ENCODE assay signal across 37 cellular contexts in genomic region chr5:39732166-39732565, GRCh38.
"Had no signal": no experiment of that assay in that cellular context is flagged by ENCODE, and none has a peak within 500 bp of the region (broad histone marks: within the 10 kb centered on the region; RNA-seq: fewer than 3 reads in every experiment).

No MANE protein-coding gene starts in this region.

- H3K27ac ChIP-seq: ascending aorta, body of pancreas, brain microvascular endothelial cell, breast epithelium, VCaP had no signal

- ATAC-seq: activated CD8-positive, alpha-beta T cell treated with anti-CD3 and anti-CD28 coated beads for 36 hours; activated naive CD8-positive, alpha-beta T cell treated with anti-CD3 and anti-CD28 coated beads, Interleukin-2, amount 50 U/mL, for 24 hours; activated T-cell treated with anti-CD3 and anti-CD28 coated beads, Interleukin-2, amount 50 U/mL, for 4 hours; activated T-cell treated with anti-CD3 and anti-CD28 coated beads, Interleukin-2, amount 50 U/mL, for 72 hours; body of pancreas had no signal

- H3K4me3 ChIP-seq: ascending aorta, body of pancreas, breast epithelium had no signal

- H3K27me3 ChIP-seq: ascending aorta, body of pancreas, brain microvascular endothelial cell, breast epithelium had no signal

- DNase-seq: activated B cell treated with CpG ODN at 0.5 μM for 24 hours; activated CD4-positive, alpha-beta memory T cell treated with anti-CD3 and anti-CD28 coated beads for 36 hours; activated CD4-positive, alpha-beta T cell treated with anti-CD3 and anti-CD28 coated beads for 4 hours; activated CD4-positive, alpha-beta T cell treated with anti-CD3 and anti-CD28 coated beads, Interleukin-2, amount 10 ng/mL, durations not matched to agents 24 days and 14 days; activated CD4-positive, alpha-beta T cell treated with anti-CD3 and anti-CD28 coated beads, Interleukin-2, amount 50 U/mL, for 1 hour; activated CD4-positive, alpha-beta T cell treated with anti-CD3 and anti-CD28 coated beads, Interleukin-2, amount 50 U/mL, for 4 hours; activated CD4-positive, CD25-positive, alpha-beta regulatory T cell treated with anti-CD3 and anti-CD28 coated beads, Interleukin-2, amount 50 U/mL, for 72 hours; activated CD8-positive, alpha-beta memory T cell treated with anti-CD3 and anti-CD28 coated beads, Interleukin-2, amount 50 U/mL, for 4 hours; activated CD8-positive, alpha-beta T cell treated with anti-CD3 and anti-CD28 coated beads for 36 hours; activated effector memory CD4-positive, alpha-beta T cell treated with Interleukin-2 at 50 U/mL for 16 hours; activated gamma-delta T cell; activated naive CD4-positive, alpha-beta T cell treated with anti-CD3 and anti-CD28 coated beads, Interleukin-2, amount 10 ng/mL, durations not matched to agents 7 days and 5 days; activated naive CD4-positive, alpha-beta T cell treated with Interleukin-2 at 50 U/mL for 16 hours; activated naive CD8-positive, alpha-beta T cell treated with anti-CD3 and anti-CD28 coated beads, Interleukin-2, amount 10 ng/mL, durations not matched to agents 7 days and 5 days; activated naive CD8-positive, alpha-beta T cell treated with anti-CD3 and anti-CD28 coated beads, Interleukin-2, amount 50 U/mL, for 24 hours; activated T-cell treated with anti-CD3 and anti-CD28 coated beads for 4 hours; activated T-cell treated with anti-CD3 and anti-CD28 coated beads, Interleukin-2, amount 50 U/mL, for 1 hour; activated T-cell treated with anti-CD3 and anti-CD28 coated beads, Interleukin-2, amount 50 U/mL, for 4 hours; activated T-cell treated with anti-CD3 and anti-CD28 coated beads, Interleukin-2, amount 50 U/mL, for 72 hours; amygdala; anterior cingulate cortex; body of pancreas; brain microvascular endothelial cell; central memory CD4-positive, alpha-beta T cell; T-helper 2 cell; T-helper 9 cell had no signal

- H3K36me3 Mint-ChIP-seq: activated CD4-positive, alpha-beta memory T cell treated with anti-CD3 and anti-CD28 coated beads for 36 hours; activated naive CD4-positive, alpha-beta T cell treated with anti-CD3 and anti-CD28 coated beads, Interleukin-2, amount 10 ng/mL, durations not matched to agents 7 days and 5 days; activated naive CD4-positive, alpha-beta T cell treated with anti-CD3 and anti-CD28 coated beads, Interleukin-2, amount 50 U/mL, for 24 hours; activated naive CD8-positive, alpha-beta T cell; activated naive CD8-positive, alpha-beta T cell treated with anti-CD3 and anti-CD28 coated beads, Interleukin-2, amount 10 ng/mL, durations not matched to agents 7 days and 5 days had no signal

- H3K9me3 Mint-ChIP-seq: activated B cell treated with CpG ODN at 0.5 μM for 24 hours; activated CD4-positive, alpha-beta memory T cell treated with anti-CD3 and anti-CD28 coated beads for 36 hours; activated CD4-positive, alpha-beta T cell treated with anti-CD3 and anti-CD28 coated beads, Interleukin-2, amount 10 ng/mL, durations not matched to agents 24 days and 14 days; activated CD8-positive, alpha-beta T cell treated with anti-CD3 and anti-CD28 coated beads for 36 hours; activated naive CD4-positive, alpha-beta T cell treated with anti-CD3 and anti-CD28 coated beads, Interleukin-2, amount 10 ng/mL, durations not matched to agents 7 days and 5 days; activated naive CD4-positive, alpha-beta T cell treated with anti-CD3 and anti-CD28 coated beads, Interleukin-2, amount 50 U/mL, for 24 hours; activated naive CD8-positive, alpha-beta T cell treated with anti-CD3 and anti-CD28 coated beads, Interleukin-2, amount 10 ng/mL, durations not matched to agents 7 days and 5 days; activated naive CD8-positive, alpha-beta T cell treated with anti-CD3 and anti-CD28 coated beads, Interleukin-2, amount 50 U/mL, for 24 hours; activated T-cell treated with anti-CD3 and anti-CD28 coated beads, Interleukin-2, amount 50 U/mL, for 4 hours; activated T-cell treated with anti-CD3 and anti-CD28 coated beads, Interleukin-2, amount 50 U/mL, for 72 hours; activated T-helper 1 cell treated with anti-CD3 and anti-CD28 coated beads, Interleukin-12 subunit alpha, Interleukin-12 subunit beta, Interleukin-2, Interleukin-4 antibody, amounts not matched to agents 30 ng/mL and 10 ng/mL and 1 ng/mL, durations not matched to agents 14 hours and 24 hours and 36 hours; activated T-helper 2 cell treated with anti-CD3 and anti-CD28 coated beads, Interferon-gamma antibody, Interleukin-2, Interleukin-4, amounts not matched to agents 10 μg/mL and 5 μg/mL and 100 μg/mL, durations not matched to agents 14 hours and 24 hours and 36 hours; T-helper 1 cell treated with Interleukin-12 subunit alpha and Interleukin-12 subunit beta and Interleukin-4 antibody, amounts not matched to agents 30 μg/mL and 1 μg/mL, for 36 hours; T-helper 2 cell treated with Interferon-gamma antibody and Interleukin-4, amounts not matched to agents 5 μg/mL and 100 μg/mL, for 36 hours had no signal

- H3K9me3 ChIP-seq: ascending aorta, body of pancreas, breast epithelium had no signal

- H3K36me3 ChIP-seq: ascending aorta, brain microvascular endothelial cell, breast epithelium had no signal

- H3K4me1 Mint-ChIP-seq: activated B cell treated with CpG ODN at 0.5 μM for 24 hours; activated CD4-positive, alpha-beta T cell treated with anti-CD3 and anti-CD28 coated beads, Interleukin-2, amount 10 ng/mL, durations not matched to agents 24 days and 14 days; activated naive CD4-positive, alpha-beta T cell treated with anti-CD3 and anti-CD28 coated beads, Interleukin-2, amount 10 ng/mL, durations not matched to agents 7 days and 5 days; activated naive CD4-positive, alpha-beta T cell treated with anti-CD3 and anti-CD28 coated beads, Interleukin-2, amount 50 U/mL, for 24 hours; activated naive CD8-positive, alpha-beta T cell treated with anti-CD3 and anti-CD28 coated beads, Interleukin-2, amount 10 ng/mL, durations not matched to agents 7 days and 5 days; activated naive CD8-positive, alpha-beta T cell treated with anti-CD3 and anti-CD28 coated beads, Interleukin-2, amount 50 U/mL, for 24 hours had no signal

- H3K4me3 Mint-ChIP-seq: activated B cell treated with CpG ODN at 0.5 μM for 24 hours; activated CD4-positive, alpha-beta memory T cell treated with anti-CD3 and anti-CD28 coated beads for 36 hours; activated CD4-positive, alpha-beta T cell treated with anti-CD3 and anti-CD28 coated beads, Interleukin-2, amount 10 ng/mL, durations not matched to agents 24 days and 14 days; activated CD8-positive, alpha-beta T cell treated with anti-CD3 and anti-CD28 coated beads for 36 hours; activated naive CD4-positive, alpha-beta T cell treated with anti-CD3 and anti-CD28 coated beads, Interleukin-2, amount 10 ng/mL, durations not matched to agents 7 days and 5 days; activated naive CD4-positive, alpha-beta T cell treated with anti-CD3 and anti-CD28 coated beads, Interleukin-2, amount 50 U/mL, for 24 hours; activated naive CD8-positive, alpha-beta T cell; activated naive CD8-positive, alpha-beta T cell treated with anti-CD3 and anti-CD28 coated beads, Interleukin-2, amount 10 ng/mL, durations not matched to agents 7 days and 5 days; activated naive CD8-positive, alpha-beta T cell treated with anti-CD3 and anti-CD28 coated beads, Interleukin-2, amount 50 U/mL, for 24 hours; activated T-cell treated with anti-CD3 and anti-CD28 coated beads, Interleukin-2, amount 50 U/mL, for 4 hours; activated T-cell treated with anti-CD3 and anti-CD28 coated beads, Interleukin-2, amount 50 U/mL, for 72 hours; activated T-helper 1 cell treated with anti-CD3 and anti-CD28 coated beads, Interleukin-12 subunit alpha, Interleukin-12 subunit beta, Interleukin-2, Interleukin-4 antibody, amounts not matched to agents 30 ng/mL and 10 ng/mL and 1 ng/mL, durations not matched to agents 14 hours and 24 hours and 36 hours; T-helper 1 cell treated with Interleukin-12 subunit alpha and Interleukin-12 subunit beta and Interleukin-4 antibody, amounts not matched to agents 30 μg/mL and 1 μg/mL, for 36 hours; T-helper 2 cell treated with Interferon-gamma antibody and Interleukin-4, amounts not matched to agents 5 μg/mL and 100 μg/mL, for 36 hours had no signal

- H3K4me1 ChIP-seq: ascending aorta, body of pancreas, breast epithelium had no signal

- FAIRE-seq: colon, TTC549 had no signal

- H3K27me3 Mint-ChIP-seq: activated B cell treated with CpG ODN at 0.5 μM for 24 hours; activated naive CD4-positive, alpha-beta T cell treated with anti-CD3 and anti-CD28 coated beads, Interleukin-2, amount 10 ng/mL, durations not matched to agents 7 days and 5 days had no signal

- H3K27ac Mint-ChIP-seq: activated B cell treated with CpG ODN at 0.5 μM for 24 hours; activated CD4-positive, alpha-beta memory T cell treated with anti-CD3 and anti-CD28 coated beads for 36 hours; activated CD4-positive, alpha-beta T cell treated with anti-CD3 and anti-CD28 coated beads, Interleukin-2, amount 10 ng/mL, durations not matched to agents 24 days and 14 days; activated CD8-positive, alpha-beta T cell treated with anti-CD3 and anti-CD28 coated beads for 36 hours; activated naive CD4-positive, alpha-beta T cell treated with anti-CD3 and anti-CD28 coated beads, Interleukin-2, amount 10 ng/mL, durations not matched to agents 7 days and 5 days; activated naive CD4-positive, alpha-beta T cell treated with anti-CD3 and anti-CD28 coated beads, Interleukin-2, amount 50 U/mL, for 24 hours; activated naive CD8-positive, alpha-beta T cell; activated naive CD8-positive, alpha-beta T cell treated with anti-CD3 and anti-CD28 coated beads, Interleukin-2, amount 10 ng/mL, durations not matched to agents 7 days and 5 days; activated naive CD8-positive, alpha-beta T cell treated with anti-CD3 and anti-CD28 coated beads, Interleukin-2, amount 50 U/mL, for 24 hours; activated T-cell treated with anti-CD3 and anti-CD28 coated beads, Interleukin-2, amount 50 U/mL, for 72 hours; activated T-helper 1 cell treated with anti-CD3 and anti-CD28 coated beads, Interleukin-12 subunit alpha, Interleukin-12 subunit beta, Interleukin-2, Interleukin-4 antibody, amounts not matched to agents 30 ng/mL and 10 ng/mL and 1 ng/mL, durations not matched to agents 14 hours and 24 hours and 36 hours; activated T-helper 2 cell treated with anti-CD3 and anti-CD28 coated beads, Interferon-gamma antibody, Interleukin-2, Interleukin-4, amounts not matched to agents 10 μg/mL and 5 μg/mL and 100 μg/mL, durations not matched to agents 14 hours and 24 hours and 36 hours; T-helper 1 cell treated with Interleukin-12 subunit alpha and Interleukin-12 subunit beta and Interleukin-4 antibody, amounts not matched to agents 30 μg/mL and 1 μg/mL, for 36 hours; T-helper 2 cell treated with Interferon-gamma antibody and Interleukin-4, amounts not matched to agents 5 μg/mL and 100 μg/mL, for 36 hours had no signal
